ENCODE assay signal across 1 cellular context in genomic region chr12:57904848-57905811, GRCh38.
TF ChIP-seq lines count a peak whose summit lies in the region.

No MANE protein-coding gene starts in this region.

TF ChIP-seq in WTC11, 78 proteins besides CTCF, POLR2A, EP300 and RAD21 (continued from another document):
- TF ChIP-seq ZSCAN18 (CRISPR knock-in tag; IDR thresholded peaks at IDR 0.05), result no peak
- peak; percentile 84 for TF ChIP-seq USF2 (CRISPR knock-in tag; IDR thresholded peaks at IDR 0.05)
- TF ChIP-seq SOX15 (CRISPR knock-in tag; IDR thresholded peaks at IDR 0.05), result no peak
- no peak for TF ChIP-seq ATF1 (CRISPR knock-in tag; IDR thresholded peaks at IDR 0.05)
- no peak for TF ChIP-seq IRF2 (CRISPR knock-in tag; IDR thresholded peaks at IDR 0.05; ENCODE audit: borderline replicate concordance, low read depth)
- no peak for TF ChIP-seq TCF7 (CRISPR knock-in tag; IDR thresholded peaks at IDR 0.05; ENCODE audit: low read depth)
- peak; percentile 77; the same call in 1 of the 2 replicates for TF ChIP-seq USF1 (CRISPR knock-in tag; IDR thresholded peaks at IDR 0.05)
- no peak for TF ChIP-seq SMAD4 (CRISPR knock-in tag; IDR thresholded peaks at IDR 0.05)
- TF ChIP-seq ZNF416 (CRISPR knock-in tag; IDR thresholded peaks at IDR 0.05), result no peak
- TF ChIP-seq TEAD4 (CRISPR knock-in tag; IDR thresholded peaks at IDR 0.05), result no peak
- TF ChIP-seq ATF6 (CRISPR knock-in tag; IDR thresholded peaks at IDR 0.05), result no peak
- 0 out of 2 replicates have a peak, but pooled peaks have one; percentile 48 for TF ChIP-seq GABPB1 (CRISPR knock-in tag; IDR thresholded peaks at IDR 0.05)
- TF ChIP-seq JAZF1 (CRISPR knock-in tag; IDR thresholded peaks at IDR 0.05), result no peak
- TF ChIP-seq E2F1 (CRISPR knock-in tag; IDR thresholded peaks at IDR 0.05), result no peak
- no peak for TF ChIP-seq ZNF317 (CRISPR knock-in tag; IDR thresholded peaks at IDR 0.05; ENCODE audit: borderline replicate concordance, low read depth)
- 0 out of 2 replicates have a peak, but pooled peaks have one; percentile 35 for TF ChIP-seq HMGXB4 (CRISPR knock-in tag; IDR thresholded peaks at IDR 0.05)
